Comparison of ENCODE assay signal across 8 cellular contexts in the genomic region with DNA sequence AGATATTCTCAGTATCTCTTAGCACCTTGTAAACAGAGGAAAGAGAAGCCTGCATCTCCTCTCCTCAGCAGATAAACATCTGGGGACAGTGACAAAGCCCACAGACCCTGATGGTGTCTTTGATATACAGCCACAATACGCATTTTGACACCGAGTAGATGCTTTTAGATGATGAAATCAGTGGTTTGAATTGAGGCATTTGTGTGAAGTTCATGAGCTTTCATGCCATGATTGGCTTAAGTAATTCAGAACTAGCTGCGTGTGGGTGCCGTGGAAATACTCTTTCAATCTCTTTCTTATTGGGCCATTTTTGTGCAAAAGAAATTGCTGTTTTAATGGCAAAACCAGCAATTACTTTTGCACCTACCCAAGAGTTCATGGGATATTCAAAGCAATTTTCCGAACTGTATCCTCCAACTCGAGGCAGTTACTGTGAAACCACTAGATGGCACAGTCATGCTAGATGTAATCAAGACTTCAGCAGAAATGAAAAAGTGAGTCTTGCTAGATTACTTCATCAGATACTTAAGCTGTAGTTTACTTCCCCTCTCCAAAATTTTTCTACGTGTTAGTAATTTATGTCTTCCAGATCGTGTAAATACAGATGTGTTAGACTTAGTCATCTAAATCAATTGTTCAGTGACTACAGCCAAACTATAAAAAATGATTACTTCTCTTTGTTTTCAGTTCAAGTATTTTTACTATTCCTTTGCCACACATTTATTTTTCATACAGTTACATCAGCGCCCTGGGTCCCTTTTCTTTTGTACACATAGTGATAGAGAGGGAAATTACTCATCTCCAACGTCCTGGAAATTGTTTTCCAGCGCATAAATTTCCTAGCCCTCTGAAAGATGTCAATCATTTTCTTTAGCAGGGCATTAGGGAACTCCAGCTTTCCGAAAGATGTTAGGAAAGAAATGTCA. TPM values are rescaled to one million over a fixed set of nuclear protein-coding genes. Genes with fewer than 3 reads are reported as not detected.
DNase-seq lines count a peak whose midpoint lies in the region; ATAC-seq and TF ChIP-seq lines count a peak whose summit lies in the region.

No MANE protein-coding gene starts in this region.

- peaks cover 0 to 7% (median 0%) of the 10 kb centered on the region in 7 donors for H3K27me3 ChIP-seq in heart right ventricle

- H3K9me3 ChIP-seq in heart right ventricle, result peaks cover 0 to 9% (median 0%) of the 10 kb centered on the region in 11 donors

- POLR2A ChIA-PET in activated naive CD8-positive, alpha-beta T cell treated with anti-CD3 and anti-CD28 coated beads, Interleukin-2, amount 10 ng/mL, durations not matched to agents 7 days and 5 days (lab: Charles Lee), result no interaction called here

- peak; percentile 86 for ATAC-seq in GM18867 (IDR thresholded peaks at IDR 0.05; ENCODE audit: unreplicated experiment)
- peak; percentile 66 for ATAC-seq in HG03439 (IDR thresholded peaks at IDR 0.05; ENCODE audit: unreplicated experiment)
- peak; percentile 70 for ATAC-seq in activated naive CD8-positive, alpha-beta T cell treated with anti-CD3 and anti-CD28 coated beads, Interleukin-2, amount 10 ng/mL, durations not matched to agents 7 days and 5 days (ENCODE audit: low read depth)
- ATAC-seq in heart right ventricle, result peak in 7 of 8 donors; percentile 71 to 92 (median 88)
- ATAC-seq in GM18909 (IDR thresholded peaks at IDR 0.05; ENCODE audit: poor library complexity, unreplicated experiment), result no peak

- H3K4me1 ChIP-seq in heart right ventricle, result peaks cover 0 to 30% (median 12%) of the 10 kb centered on the region in 9 donors

- H3K4me3 ChIP-seq in heart right ventricle, result peak overlapping the region in 9 of 10 donors; percentile 11 to 52 (median 41)

- intact Hi-C loops in heart right ventricle (cut with DNase I), result loop anchor here (1.0 to 10.0 kb wide), 16 partner anchors 119 to 399 kb away; partner anchors contain the start of gene PLEKHG1 (in 1 of the 10)

- peaks cover 2% of the 10 kb centered on the region for H3K36me3 Mint-ChIP-seq in activated naive CD8-positive, alpha-beta T cell treated with anti-CD3 and anti-CD28 coated beads, Interleukin-2, amount 10 ng/mL, durations not matched to agents 7 days and 5 days

- WGBS in heart right ventricle, 2 donors, result 8 to 13% methylated on average over 12 of the region's 12 CpGs

- peak; percentile 77 for DNase-seq in CMK (ENCODE audit: low read depth)
- DNase-seq in NCI-H748 (lab: John Stamatoyannopoulos, UW; ENCODE audit: unreplicated experiment), result peak; percentile 79
- no peak for DNase-seq in activated naive CD8-positive, alpha-beta T cell treated with anti-CD3 and anti-CD28 coated beads, Interleukin-2, amount 10 ng/mL, durations not matched to agents 7 days and 5 days
- DNase-seq in heart right ventricle, result peak in 1 of 2 donors; percentile 63
- DNase-seq in putamen (ENCODE audit: low spot score), result peak; percentile 50

- peaks cover 24% of the 10 kb centered on the region for H3K27me3 Mint-ChIP-seq in activated naive CD8-positive, alpha-beta T cell treated with anti-CD3 and anti-CD28 coated beads, Interleukin-2, amount 10 ng/mL, durations not matched to agents 7 days and 5 days

- peak overlapping the region; percentile 24 to 90 (median 76) for H3K27ac ChIP-seq in heart right ventricle

- peak overlapping the region; percentile 63 for H3K4me3 Mint-ChIP-seq in activated naive CD8-positive, alpha-beta T cell treated with anti-CD3 and anti-CD28 coated beads, Interleukin-2, amount 10 ng/mL, durations not matched to agents 7 days and 5 days

- H3K4me1 Mint-ChIP-seq in activated naive CD8-positive, alpha-beta T cell treated with anti-CD3 and anti-CD28 coated beads, Interleukin-2, amount 10 ng/mL, durations not matched to agents 7 days and 5 days, result peaks cover 13% of the 10 kb centered on the region

- peak; percentile 59 to 91 (median 81) for TF ChIP-seq CTCF in heart right ventricle (IDR thresholded peaks at IDR 0.05)

- H3K27ac Mint-ChIP-seq in activated naive CD8-positive, alpha-beta T cell treated with anti-CD3 and anti-CD28 coated beads, Interleukin-2, amount 10 ng/mL, durations not matched to agents 7 days and 5 days, result peak overlapping the region; percentile 46

- H3K9me3 Mint-ChIP-seq in activated naive CD8-positive, alpha-beta T cell treated with anti-CD3 and anti-CD28 coated beads, Interleukin-2, amount 10 ng/mL, durations not matched to agents 7 days and 5 days, result peaks cover 3% of the 10 kb centered on the region

- H3K36me3 ChIP-seq in heart right ventricle, result no peaks in the 10 kb centered on the region

RNA-seq across cellular contexts. Expression of gene IYD, which starts 49.4 kb away (rescaled TPM):
- total RNA-seq in activated naive CD8-positive, alpha-beta T cell treated with anti-CD3 and anti-CD28 coated beads, Interleukin-2, amount 10 ng/mL, durations not matched to agents 7 days and 5 days, result not detected
- total RNA-seq in heart right ventricle, result not detected
- polyA plus RNA-seq in heart right ventricle, result not detected
